Comparison of ENCODE assay signal across 7 cellular contexts in genomic region chr16:79600636-79601091, GRCh38. TPM values are rescaled to one million over a fixed set of nuclear protein-coding genes. Genes with fewer than 3 reads are reported as not detected.
DNase-seq lines count a peak whose midpoint lies in the region; ATAC-seq and TF ChIP-seq lines count a peak whose summit lies in the region.

TSS of gene MAF (minus strand) at chr16:79600737. CDS start at chr16:79599902, 835 bp downstream.

- TF ChIP-seq CTCF in GM20000 (IDR thresholded peaks at IDR 0.05; ENCODE audit: extremely low read depth, missing control alignments) = no peak
- TF ChIP-seq CTCF in cardiac fibroblast (IDR thresholded peaks at IDR 0.05; ENCODE audit: low read depth, low read length) = no peak
- TF ChIP-seq CTCF in sigmoid colon (IDR thresholded peaks at IDR 0.05) = no peak

- 0 to 1% methylated on average over 26 of the region's 26 CpGs for WGBS in sigmoid colon, 2 donors

- no peak for TF ChIP-seq EP300 in sigmoid colon (IDR thresholded peaks at IDR 0.05)

- DNase-seq in GM20000 (ENCODE audit: low spot score) (peak; percentile 43), NCI-H2029 (lab: John Stamatoyannopoulos, UW) (peak; percentile 53), cardiac fibroblast (ENCODE audit: low read depth in 2 of 2) (peak; percentile 76 to 80), sigmoid colon (peak; percentile 95)

- peak; percentile 73 to 79 for ATAC-seq in activated CD4-positive, CD25-positive, alpha-beta regulatory T cell treated with anti-CD3 and anti-CD28 coated beads, Interleukin-2, amount 50 U/mL, for 24 hours
- ATAC-seq in GM18858 (IDR thresholded peaks at IDR 0.05; ENCODE audit: unreplicated experiment) = no peak

- no peaks in the 10 kb centered on the region for H3K27me3 ChIP-seq in sigmoid colon

- H3K36me3 ChIP-seq in sigmoid colon = no peaks in the 10 kb centered on the region

- peak within 1 kb of the TSS; percentile 87 to 94 (median 90) for H3K27ac ChIP-seq in sigmoid colon

- no peak for TF ChIP-seq POLR2A in sigmoid colon (IDR thresholded peaks at IDR 0.05)

- intact Hi-C loops in sigmoid colon (cut with DNase I) = loop anchor here (2.0 to 10.0 kb wide), 9 partner anchors 168 to 1478 kb away; no protein-coding TSS in a partner anchor

- peaks cover 0 to 24% (median 17%) of the 10 kb centered on the region in 4 donors for H3K4me1 ChIP-seq in sigmoid colon

- H3K9me3 ChIP-seq in iPS-18c (ENCODE audit: control insufficient read depth, insufficient read depth, low read length) = peaks cover 2% of the 10 kb centered on the region
- H3K9me3 ChIP-seq in sigmoid colon = no peaks in the 10 kb centered on the region

- H3K4me3 ChIP-seq in cardiac fibroblast (replicated peaks in 1 of 2; ENCODE audit: low read depth in 2 of 2, low read length in 2 of 2) = peak within 1 kb of the TSS; percentile 53 to 58
- H3K4me3 ChIP-seq in iPS-18c (ENCODE audit: insufficient read depth, low read depth, low read length) = peak within 1 kb of the TSS; percentile 73
- H3K4me3 ChIP-seq in sigmoid colon = peak within 1 kb of the TSS; percentile 45 to 76 (median 69)

RNA-seq across cellular contexts. Expression of gene MAF, which starts in this region (rescaled TPM):
- 10 to 100 TPM; 19.1 to 46.3 (median 36.2) TPM for total RNA-seq in sigmoid colon
- 10 to 100 TPM in 1 of 3 donors, 1 to 10 TPM in 2; 6.0 to 12.6 (median 9.2) TPM for polyA plus RNA-seq in sigmoid colon

Comparison
In these comparisons a context has a peak if more than half of its experiments do, and no peak if none do; other contexts are left out.
1. DNase-seq: peak in every context shown above with its lines; median percentile 95 in sigmoid colon; 78 in cardiac fibroblast; 53 in NCI-H2029; 43 in GM20000.